ENCODE assay signal across 1 cellular context in the genomic region with DNA sequence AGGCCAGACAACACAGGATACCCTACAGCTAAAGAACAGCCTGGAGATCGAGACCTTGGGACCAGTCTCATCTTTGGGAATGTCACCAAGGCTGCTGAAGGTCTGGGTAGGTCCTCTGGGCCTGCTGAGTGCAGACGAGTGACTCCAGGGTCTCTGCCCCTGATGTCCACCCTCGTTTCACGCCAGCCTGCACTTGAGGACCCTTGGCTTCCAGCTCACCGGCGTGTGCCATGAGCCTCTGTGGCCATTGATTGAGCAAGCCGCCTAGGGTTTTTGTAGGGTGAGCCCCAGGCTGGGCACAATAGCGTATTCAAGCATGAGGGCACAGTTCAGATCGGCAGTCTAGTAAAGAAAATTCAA.
TF ChIP-seq lines count a peak whose summit lies in the region.

No MANE protein-coding gene starts in this region.

TF ChIP-seq in HepG2, 621 proteins besides CTCF, POLR2A, EP300 and RAD21:
- TF ChIP-seq AGO2 (optimal IDR thresholded peaks at IDR 0.05; ENCODE audit: low read depth, low read length) (peak; percentile 63), ZNF749 (CRISPR knock-in tag; IDR thresholded peaks at IDR 0.05; ENCODE audit: borderline replicate concordance) (no peak), CAMTA2 (CRISPR knock-in tag; IDR thresholded peaks at IDR 0.05; ENCODE audit: borderline replicate concordance) (0 out of 2 replicates have a peak, but pooled peaks have one; percentile 41), ZNF556 (CRISPR knock-in tag; IDR thresholded peaks at IDR 0.05; ENCODE audit: borderline replicate concordance) (no peak), SP140L (CRISPR knock-in tag; IDR thresholded peaks at IDR 0.05; ENCODE audit: borderline replicate concordance) (no peak), KLF15 (CRISPR knock-in tag; IDR thresholded peaks at IDR 0.05; ENCODE audit: borderline replicate concordance) (no peak)
- TF ChIP-seq, protein P1, sequence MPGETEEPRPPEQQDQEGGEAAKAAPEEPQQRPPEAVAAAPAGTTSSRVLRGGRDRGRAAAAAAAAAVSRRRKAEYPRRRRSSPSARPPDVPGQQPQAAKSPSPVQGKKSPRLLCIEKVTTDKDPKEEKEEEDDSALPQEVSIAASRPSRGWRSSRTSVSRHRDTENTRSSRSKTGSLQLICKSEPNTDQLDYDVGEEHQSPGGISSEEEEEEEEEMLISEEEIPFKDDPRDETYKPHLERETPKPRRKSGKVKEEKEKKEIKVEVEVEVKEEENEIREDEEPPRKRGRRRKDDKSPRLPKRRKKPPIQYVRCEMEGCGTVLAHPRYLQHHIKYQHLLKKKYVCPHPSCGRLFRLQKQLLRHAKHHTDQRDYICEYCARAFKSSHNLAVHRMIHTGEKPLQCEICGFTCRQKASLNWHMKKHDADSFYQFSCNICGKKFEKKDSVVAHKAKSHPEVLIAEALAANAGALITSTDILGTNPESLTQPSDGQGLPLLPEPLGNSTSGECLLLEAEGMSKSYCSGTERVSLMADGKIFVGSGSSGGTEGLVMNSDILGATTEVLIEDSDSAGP (CRISPR knock-in tag; IDR thresholded peaks at IDR 0.05; ENCODE audit: borderline replicate concordance): peak; percentile 38; the same call in 1 of the 2 replicates
- TF ChIP-seq, protein P2, sequence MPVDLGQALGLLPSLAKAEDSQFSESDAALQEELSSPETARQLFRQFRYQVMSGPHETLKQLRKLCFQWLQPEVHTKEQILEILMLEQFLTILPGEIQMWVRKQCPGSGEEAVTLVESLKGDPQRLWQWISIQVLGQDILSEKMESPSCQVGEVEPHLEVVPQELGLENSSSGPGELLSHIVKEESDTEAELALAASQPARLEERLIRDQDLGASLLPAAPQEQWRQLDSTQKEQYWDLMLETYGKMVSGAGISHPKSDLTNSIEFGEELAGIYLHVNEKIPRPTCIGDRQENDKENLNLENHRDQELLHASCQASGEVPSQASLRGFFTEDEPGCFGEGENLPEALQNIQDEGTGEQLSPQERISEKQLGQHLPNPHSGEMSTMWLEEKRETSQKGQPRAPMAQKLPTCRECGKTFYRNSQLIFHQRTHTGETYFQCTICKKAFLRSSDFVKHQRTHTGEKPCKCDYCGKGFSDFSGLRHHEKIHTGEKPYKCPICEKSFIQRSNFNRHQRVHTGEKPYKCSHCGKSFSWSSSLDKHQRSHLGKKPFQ (CRISPR knock-in tag; IDR thresholded peaks at IDR 0.05; ENCODE audit: insufficient replicate concordance): no peak
